12 cellular contexts compared by ENCODE assay signal in genomic region chr12:110042260-110042659, GRCh38. TPM values are rescaled to one million over a fixed set of nuclear protein-coding genes. Genes with fewer than 3 reads are reported as not detected.
A peak's percentile ranks its signal among the peaks of the same experiment; 100 is the strongest.
DNase-seq lines count a peak whose midpoint lies in the region; ATAC-seq and TF ChIP-seq lines count a peak whose summit lies in the region.
"Had no signal": no experiment of that assay in that cellular context is flagged by ENCODE, and none has a peak within 500 bp of the region (broad histone marks: within the 10 kb centered on the region; RNA-seq: fewer than 3 reads in every experiment).

No MANE protein-coding gene starts in this region.

- peak overlapping the region; percentile 71 for H3K27ac Mint-ChIP-seq in activated T-cell treated with anti-CD3 and anti-CD28 coated beads, Interleukin-2, amount 50 U/mL, for 24 hours
- no peak overlapping the region for H3K27ac Mint-ChIP-seq in T-helper 17 cell

- H3K27me3 ChIP-seq in right atrium auricular region: no peaks in the 10 kb centered on the region

- no peak for ATAC-seq in T-helper 17 cell
- no peak for ATAC-seq in HG02840 (IDR thresholded peaks at IDR 0.05; ENCODE audit: low FRiP score, unreplicated experiment)

- in situ Hi-C loops in ACHN (cut with HindIII; ENCODE audit: low pct_ligation_motif_present, low pct_unique_long_range_greater_than_20kb, low sequenced_read_pairs): no loop called here

- H3K27ac ChIP-seq in right atrium auricular region (peak overlapping the region; percentile 60 to 75), substantia nigra (ENCODE audit: low read depth, low read length, poor library complexity, severe bottlenecking) (peak overlapping the region; percentile 82)

- H3K36me3 Mint-ChIP-seq in activated T-cell treated with anti-CD3 and anti-CD28 coated beads, Interleukin-2, amount 50 U/mL, for 24 hours (ENCODE audit: low read depth): peaks cover 67% of the 10 kb centered on the region
- H3K36me3 Mint-ChIP-seq in T-helper 17 cell (ENCODE audit: low read depth): peaks cover 5% of the 10 kb centered on the region

- H3K4me3 Mint-ChIP-seq in activated T-cell treated with anti-CD3 and anti-CD28 coated beads, Interleukin-2, amount 50 U/mL, for 24 hours: no peak overlapping the region
- H3K4me3 Mint-ChIP-seq in T-helper 17 cell: peak overlapping the region; percentile 41
- H3K4me3 Mint-ChIP-seq: neural crest cell had no signal

- H3K4me3 ChIP-seq in right atrium auricular region: no peak overlapping the region
- H3K4me3 ChIP-seq: thoracic aorta had no signal

- H3K9me3 ChIP-seq in T-helper 17 cell (ENCODE audit: control insufficient read depth, low read length, poor library complexity, severe bottlenecking) (no peaks in the 10 kb centered on the region), right atrium auricular region (no peaks in the 10 kb centered on the region)
- H3K9me3 ChIP-seq: thoracic aorta had no signal

- peaks cover 0 to 36% of the 10 kb centered on the region in 2 donors for H3K4me1 ChIP-seq in right atrium auricular region

- no peaks in the 10 kb centered on the region for H3K27me3 Mint-ChIP-seq in activated T-cell treated with anti-CD3 and anti-CD28 coated beads, Interleukin-2, amount 50 U/mL, for 24 hours
- H3K27me3 Mint-ChIP-seq in T-helper 17 cell: no peaks in the 10 kb centered on the region

- no peak for TF ChIP-seq CTCF in right atrium auricular region (IDR thresholded peaks at IDR 0.05)

- no peak for DNase-seq in activated T-cell treated with anti-CD3 and anti-CD28 coated beads, Interleukin-2, amount 50 U/mL, for 24 hours
- no peak for DNase-seq in activated T-cell treated with anti-CD3 and anti-CD28 coated beads, Interleukin-2, amount 50 U/mL, for 1 hour
- no peak for DNase-seq in T-helper 17 cell
- DNase-seq in right atrium auricular region (ENCODE audit: low spot score): no peak
- DNase-seq in substantia nigra (lab: John Stamatoyannopoulos, UW): no peak
- DNase-seq in NCI-H69 (lab: John Stamatoyannopoulos, UW): no peak
- DNase-seq in ACHN: no peak
- DNase-seq: activated gamma-delta T cell; stimulated activated CD4-positive, alpha-beta T cell treated with anti-CD3 and anti-CD28 coated beads, Interleukin-1b, Interleukin-23, amount 100 ng/mL, for 48 hours had no signal

- H3K9me3 Mint-ChIP-seq in activated T-cell treated with anti-CD3 and anti-CD28 coated beads, Interleukin-2, amount 50 U/mL, for 24 hours: no peaks in the 10 kb centered on the region
- H3K9me3 Mint-ChIP-seq: neural crest cell had no signal

- H3K4me1 Mint-ChIP-seq in activated T-cell treated with anti-CD3 and anti-CD28 coated beads, Interleukin-2, amount 50 U/mL, for 24 hours (ENCODE audit: low read depth): peaks cover 54% of the 10 kb centered on the region
- peaks cover 25% of the 10 kb centered on the region for H3K4me1 Mint-ChIP-seq in T-helper 17 cell

- peaks cover 25% of the 10 kb centered on the region for H3K36me3 ChIP-seq in right atrium auricular region

RNA-seq across cellular contexts. Expression of gene C12orf76, which starts 6.1 kb away (rescaled TPM):
- total RNA-seq in T-helper 17 cell: 10 to 100 TPM; 12.7 to 20.2 TPM
- 1 to 10 TPM; 8.6 to 9.0 TPM for total RNA-seq in right atrium auricular region

RNA-seq across cellular contexts. Expression of gene ANKRD13A, which starts 43.0 kb away (rescaled TPM):
- 10 to 100 TPM; 78.8 to 87.5 TPM for total RNA-seq in T-helper 17 cell
- 10 to 100 TPM; 26.0 to 31.8 TPM for total RNA-seq in right atrium auricular region

RNA-seq across cellular contexts. Expression of gene GIT2, which starts 46.1 kb away (rescaled TPM):
- total RNA-seq in T-helper 17 cell: 10 to 100 TPM; 84.9 to 95.9 TPM
- 10 to 100 TPM; 24.8 to 26.8 TPM for total RNA-seq in right atrium auricular region
